21 cellular contexts compared by ENCODE assay signal in genomic region chr1:42981871-42982270, GRCh38. TPM values are rescaled to one million over a fixed set of nuclear protein-coding genes. Genes with fewer than 3 reads are reported as not detected.
DNase-seq lines count a peak whose midpoint lies in the region; TF ChIP-seq lines count a peak whose summit lies in the region.
"Had no signal": no experiment of that assay in that cellular context is flagged by ENCODE, and none has a peak within 500 bp of the region (broad histone marks: within the 10 kb centered on the region; RNA-seq: fewer than 3 reads in every experiment).

No MANE protein-coding gene starts in this region.

- no peaks in the 10 kb centered on the region for H4K20me1 ChIP-seq in neural progenitor cell (ENCODE audit: low read depth)

- H3K9me3 ChIP-seq in BE2C: no peaks in the 10 kb centered on the region
- H3K9me3 ChIP-seq in neural progenitor cell (ENCODE audit: low read depth): no peaks in the 10 kb centered on the region

- DNase-seq in BE2C (peak; percentile 57), MV-4-11 (lab: John Stamatoyannopoulos, UW) (peak; percentile 3), brain microvascular endothelial cell (peak; percentile 56), neural progenitor cell (ENCODE audit: low spot score) (no peak), foreskin fibroblast (no peak), dorsolateral prefrontal cortex (no peak), NCI-H128 (lab: John Stamatoyannopoulos, UW; ENCODE audit: unreplicated experiment) (no peak), AG08395 (ENCODE audit: low spot score) (no peak)
- DNase-seq: 8988T; C1 segment of cervical spinal cord; CD8-positive, alpha-beta memory T cell; DMS 273 treated with DMSO at 0.1 percent for 48 hours; GDM1; H9; NCI-H1417; NCI-H187 treated with DMSO at 0.1 percent for 48 hours; NCI-H2227 treated with DMSO at 0.1 percent for 48 hours; NCI-H510A treated with DMSO at 0.1 percent for 48 hours; NCI-H774; PC-9 had no signal

- no peaks in the 10 kb centered on the region for H3K36me3 ChIP-seq in BE2C
- H3K36me3 ChIP-seq in brain microvascular endothelial cell (replicated peaks): no peaks in the 10 kb centered on the region
- H3K36me3 ChIP-seq in neural progenitor cell: no peaks in the 10 kb centered on the region

- no peaks in the 10 kb centered on the region for H3K79me2 ChIP-seq in neural progenitor cell (ENCODE audit: low read depth)

- no peak for TF ChIP-seq CTCF in BE2C (IDR thresholded peaks at IDR 0.05; ENCODE audit: low read depth, low read length)
- no peak for TF ChIP-seq CTCF in brain microvascular endothelial cell (IDR thresholded peaks at IDR 0.05; ENCODE audit: low read depth, low read length, missing control alignments)
- no peak for TF ChIP-seq CTCF in neural progenitor cell (IDR thresholded peaks at IDR 0.05)
- TF ChIP-seq CTCF in foreskin fibroblast (IDR thresholded peaks at IDR 0.05; ENCODE audit: low read depth, low read length): no peak
- TF ChIP-seq CTCF in dorsolateral prefrontal cortex (IDR thresholded peaks at IDR 0.05 in 54 of 56, conservative IDR thresholded peaks at IDR 0.05 in 2 of 56; ENCODE audit: low read depth in 1 of 56, partially characterized antibody in 56 of 56): no peak

- intact Hi-C loops in dorsolateral prefrontal cortex (cut with DNase I): no loop called here

- H3F3A ChIP-seq in neural progenitor cell (ENCODE audit: low read depth): peaks cover 9% of the 10 kb centered on the region

- H3K4me2 ChIP-seq in neural progenitor cell: peak overlapping the region; percentile 2
- H3K4me2 ChIP-seq: PC-9 had no signal

- H3K9me3 Mint-ChIP-seq in neural progenitor cell: no peaks in the 10 kb centered on the region
- H3K9me3 Mint-ChIP-seq: CD8-positive, alpha-beta memory T cell; H9 had no signal

- in situ Hi-C loops in brain microvascular endothelial cell (cut with HindIII; ENCODE audit: low pct_ligation_motif_present, low sequenced_read_pairs): no loop called here

- H3K4me3 Mint-ChIP-seq in neural progenitor cell: no peak overlapping the region
- H3K4me3 Mint-ChIP-seq: CD8-positive, alpha-beta memory T cell; H9 had no signal

- H3K4me1 Mint-ChIP-seq in neural progenitor cell: peaks cover 51% of the 10 kb centered on the region
- H3K4me1 Mint-ChIP-seq: CD8-positive, alpha-beta memory T cell had no signal

- no peak overlapping the region for H2AFZ ChIP-seq in neural progenitor cell (replicated peaks)
- H2AFZ ChIP-seq: PC-9 had no signal

- H3K9ac ChIP-seq in neural progenitor cell: no peak overlapping the region

- no peak overlapping the region for H3K4me3 ChIP-seq in BE2C (ENCODE audit: low read depth, low read length)
- no peak overlapping the region for H3K4me3 ChIP-seq in brain microvascular endothelial cell (ENCODE audit: low read depth, low read length)
- H3K4me3 ChIP-seq in neural progenitor cell: no peak overlapping the region
- no peak overlapping the region for H3K4me3 ChIP-seq in foreskin fibroblast (ENCODE audit: low read depth in 1 of 2, low read length in 2 of 2)
- H3K4me3 ChIP-seq in dorsolateral prefrontal cortex: no peak overlapping the region
- H3K4me3 ChIP-seq: K562, PC-9 had no signal

- H3K36me3 Mint-ChIP-seq in neural progenitor cell: peaks cover 24% of the 10 kb centered on the region

- peaks cover 32% of the 10 kb centered on the region for H3K4me1 ChIP-seq in BE2C
- peaks cover 32% of the 10 kb centered on the region for H3K4me1 ChIP-seq in neural progenitor cell

- H3K27ac Mint-ChIP-seq in neural progenitor cell: no peak overlapping the region

- peaks cover 9% of the 10 kb centered on the region for H3K27me3 Mint-ChIP-seq in neural progenitor cell (ENCODE audit: insufficient read depth, low read depth)

- H3K27me3 ChIP-seq in BE2C (no peaks in the 10 kb centered on the region), brain microvascular endothelial cell (replicated peaks) (no peaks in the 10 kb centered on the region), neural progenitor cell (no peaks in the 10 kb centered on the region), dorsolateral prefrontal cortex (no peaks in the 10 kb centered on the region)

- no peak overlapping the region for H3K27ac ChIP-seq in brain microvascular endothelial cell
- H3K27ac ChIP-seq in neural progenitor cell: no peak overlapping the region
- H3K27ac ChIP-seq in dorsolateral prefrontal cortex: no peak overlapping the region
- H3K27ac ChIP-seq: PC-9 had no signal

RNA-seq across cellular contexts. Expression of gene SLC2A1, which starts 23.2 kb away (rescaled TPM):
- polyA plus RNA-seq in BE2C (2012; ENCODE audit: insufficient read depth, insufficient read length, low read depth): 40.9 TPM
- total RNA-seq in neural progenitor cell (ENCODE audit: low replicate concordance): 303 and 720 TPM in 2 replicates
- total RNA-seq in dorsolateral prefrontal cortex: 100 to 1,000 TPM in 67 of 120 experiments, 10 to 100 TPM in 53; 36.8 to 290 (median 105) TPM

Comparison
In these comparisons a context has a peak if more than half of its experiments do, and no peak if none do; other contexts are left out.
1. DNase-seq: peak in BE2C (single experiment), MV-4-11 (single experiment) and brain microvascular endothelial cell (single experiment); none in neural progenitor cell (single experiment), foreskin fibroblast (0 of 2), dorsolateral prefrontal cortex (0 of 10), NCI-H128 (single experiment) and AG08395 (single experiment).